Comparison of ENCODE assay signal across 8 cellular contexts in genomic region chr3:112629425-112629824, GRCh38. TPM values are rescaled to one million over a fixed set of nuclear protein-coding genes. Genes with fewer than 3 reads are reported as not detected.
DNase-seq lines count a peak whose midpoint lies in the region; ATAC-seq, FAIRE-seq and TF ChIP-seq lines count a peak whose summit lies in the region.

No MANE protein-coding gene starts in this region.

- H3K4me3 Mint-ChIP-seq in Caco-2 (ENCODE audit: unreplicated experiment): no peak overlapping the region

- H3K27ac ChIP-seq in endothelial cell of umbilical vein (ENCODE audit: insufficient read depth, low read depth, low read length) (peak overlapping the region; percentile 50), coronary artery (peak overlapping the region in 1 of 2 donors; percentile 45)

- H3K36me3 Mint-ChIP-seq in Caco-2 (ENCODE audit: insufficient read depth, unreplicated experiment): no peaks in the 10 kb centered on the region

- no peaks in the 10 kb centered on the region for H3K27me3 Mint-ChIP-seq in Caco-2 (ENCODE audit: insufficient read depth, unreplicated experiment)

- no peak for TF ChIP-seq CTCF in endothelial cell of umbilical vein (IDR thresholded peaks at IDR 0.05; ENCODE audit: extremely low read depth in 1 of 2, insufficient read depth in 1 of 2, low read depth in 1 of 2, low read length in 2 of 2)
- no peak for TF ChIP-seq CTCF in Caco-2 (IDR thresholded peaks at IDR 0.05; ENCODE audit: insufficient read depth in 1 of 2, low read depth in 1 of 2, low read length in 1 of 2, severe bottlenecking in 1 of 2, unreplicated experiment in 1 of 2)
- TF ChIP-seq CTCF in coronary artery (IDR thresholded peaks at IDR 0.05): no peak

- dilution Hi-C loops in endothelial cell of umbilical vein (cut with MboI; ENCODE audit: extremely low pct_ligation_motif_present, low sequenced_read_pairs): no loop called here

- peak; percentile 56 for ATAC-seq in GM18867 (IDR thresholded peaks at IDR 0.05; ENCODE audit: unreplicated experiment)
- ATAC-seq in HG03095 (IDR thresholded peaks at IDR 0.05; ENCODE audit: unreplicated experiment): no peak

- no peaks in the 10 kb centered on the region for H3K79me2 ChIP-seq in endothelial cell of umbilical vein (ENCODE audit: control insufficient read depth, insufficient read depth, low read length)

- no peaks in the 10 kb centered on the region for H3K9me1 ChIP-seq in endothelial cell of umbilical vein (replicated peaks; ENCODE audit: control insufficient read depth, extremely low read depth, insufficient read depth, low read length)

- H2AFZ ChIP-seq in endothelial cell of umbilical vein (ENCODE audit: low read depth, low read length): no peak overlapping the region

- H3K27me3 ChIP-seq in endothelial cell of umbilical vein (ENCODE audit: control insufficient read depth in 2 of 2, insufficient read depth in 2 of 2, low read length in 2 of 2) (no peaks in the 10 kb centered on the region), Caco-2 (replicated peaks; ENCODE audit: control insufficient read depth, insufficient read depth, low read length) (no peaks in the 10 kb centered on the region)

- POLR2A ChIA-PET in endothelial cell of umbilical vein (lab: Charles Lee): interaction anchor here (0.6 to 2.3 kb wide), 3 partner anchors 10 to 28 kb away, joined by 3 to 11 read pairs (median 3); no protein-coding TSS in a partner anchor
- POLR2A ChIA-PET in Caco-2 (lab: Charles Lee): no interaction called here

- H3K4me1 ChIP-seq in endothelial cell of umbilical vein (ENCODE audit: control insufficient read depth, extremely low read depth, insufficient read depth, low read length): peaks cover 46% of the 10 kb centered on the region
- peaks cover 32% of the 10 kb centered on the region for H3K4me1 ChIP-seq in Caco-2

- BruUV-seq in endothelial cell of umbilical vein (replicated peaks; lab: Mats Ljungman, UMichigan) (no TSS peak), Caco-2 (replicated peaks; lab: Mats Ljungman, UMichigan) (no TSS peak)

- no peak overlapping the region for H3K9ac ChIP-seq in endothelial cell of umbilical vein (replicated peaks; ENCODE audit: extremely low read depth, insufficient read depth, low read length)

- no peak overlapping the region for H3K4me3 ChIP-seq in endothelial cell of umbilical vein (replicated peaks in 1 of 3; ENCODE audit: insufficient read depth in 1 of 3, low read depth in 1 of 3, low read length in 3 of 3)
- H3K4me3 ChIP-seq in Caco-2 (ENCODE audit: low read depth, low read length): no peak overlapping the region
- no peak overlapping the region for H3K4me3 ChIP-seq in coronary artery

- H3K9me3 Mint-ChIP-seq in Caco-2 (ENCODE audit: unreplicated experiment): no peaks in the 10 kb centered on the region

- H4K20me1 ChIP-seq in endothelial cell of umbilical vein (replicated peaks; ENCODE audit: control insufficient read depth, extremely low read depth, insufficient read depth, low read length): no peaks in the 10 kb centered on the region

- peak; percentile 87 for FAIRE-seq in endothelial cell of umbilical vein (lab: Jason Lieb, UNC)

- CTCF ChIA-PET in endothelial cell of umbilical vein (lab: Charles Lee) (interaction anchor here (0.8 to 2.6 kb wide), 4 partner anchors 8 to 47 kb away, joined by 3 to 11 read pairs (median 6); no protein-coding TSS in a partner anchor), Caco-2 (lab: Charles Lee) (no interaction called here)

- H3K4me2 ChIP-seq in endothelial cell of umbilical vein (ENCODE audit: insufficient read depth, low read length): peak overlapping the region; percentile 31

- H3K9me3 ChIP-seq in endothelial cell of umbilical vein (replicated peaks; ENCODE audit: control insufficient read depth, insufficient read depth, low read length): no peaks in the 10 kb centered on the region
- no peaks in the 10 kb centered on the region for H3K9me3 ChIP-seq in Caco-2

- TF ChIP-seq POLR2A in endothelial cell of umbilical vein (IDR thresholded peaks at IDR 0.05; ENCODE audit: low read depth, low read length): no peak

- no peaks in the 10 kb centered on the region for H3K36me3 ChIP-seq in endothelial cell of umbilical vein (ENCODE audit: control insufficient read depth in 2 of 2, extremely low read depth in 1 of 2, insufficient read depth in 2 of 2, low read length in 2 of 2)
- no peaks in the 10 kb centered on the region for H3K36me3 ChIP-seq in Caco-2 (ENCODE audit: control insufficient read depth, insufficient read depth, low read length)

- DNase-seq in NCI-H524 treated with DMSO at 0.1 percent for 48 hours (lab: John Stamatoyannopoulos, UW): peak; percentile 40
- peak; percentile 76 for DNase-seq in endothelial cell of umbilical vein (ENCODE audit: low read depth, low spot score)
- DNase-seq in pons (ENCODE audit: low spot score): peak; percentile 45
- no peak for DNase-seq in NCI-H748 (lab: John Stamatoyannopoulos, UW; ENCODE audit: unreplicated experiment)
- DNase-seq in Caco-2: no peak
- no peak for DNase-seq in coronary artery (ENCODE audit: low spot score)

- no peak overlapping the region for H3K27ac Mint-ChIP-seq in Caco-2 (ENCODE audit: unreplicated experiment)

- H3K4me1 Mint-ChIP-seq in Caco-2 (ENCODE audit: low read depth, unreplicated experiment): peaks cover 19% of the 10 kb centered on the region

- intact Hi-C loops in endothelial cell of umbilical vein (cut with micrococcal nuclease): loop anchor here (1.0 kb wide), 1 partner anchor 11 kb away; no protein-coding TSS in a partner anchor
- intact Hi-C loops in Caco-2 (cut with micrococcal nuclease; ENCODE audit: unreplicated experiment): loop anchor here (5.0 kb wide), 1 partner anchor 47 kb away; no protein-coding TSS in a partner anchor

TF ChIP-seq in endothelial cell of umbilical vein, 7 proteins besides CTCF, POLR2A, EP300 and RAD21:
- TF ChIP-seq EZH2 (IDR thresholded peaks at IDR 0.05; ENCODE audit: borderline replicate concordance, low read depth, low read length, severe bottlenecking): no peak
- no peak for TF ChIP-seq MYC (IDR thresholded peaks at IDR 0.05; ENCODE audit: low read depth, low read length)
- peak; percentile 90 for TF ChIP-seq FOS (IDR thresholded peaks at IDR 0.05; ENCODE audit: borderline replicate concordance, insufficient read depth, low read length)
- peak; percentile 68 for TF ChIP-seq JUN (IDR thresholded peaks at IDR 0.05; ENCODE audit: borderline replicate concordance, insufficient read depth, insufficient read length, low read depth)
- TF ChIP-seq MAX (IDR thresholded peaks at IDR 0.05; ENCODE audit: insufficient read depth, insufficient read length): no peak
- TF ChIP-seq POLR2AphosphoS5 (IDR thresholded peaks at IDR 0.05; ENCODE audit: insufficient read depth, low read depth, low read length): no peak
- no peak for TF ChIP-seq GATA2 (IDR thresholded peaks at IDR 0.05; ENCODE audit: insufficient read depth, insufficient read length, low read depth, low read length)
TF ChIP-seq in endothelial cell of umbilical vein: peak in this region for 2.

RNA-seq across cellular contexts. Expression of gene CCDC80, which starts 11.5 kb away (rescaled TPM):
- total RNA-seq in endothelial cell of umbilical vein: 59.3 and 77.2 TPM in 2 replicates
- 18.5 and 28.4 TPM in 2 replicates for polyA plus RNA-seq in endothelial cell of umbilical vein
- 30.5 and 33.6 TPM in 2 replicates for polyA plus RNA-seq in endothelial cell of umbilical vein (2011; cell fraction: cytosol; rRNA removed)
- 26.1 and 32.0 TPM in 2 replicates for polyA plus RNA-seq in endothelial cell of umbilical vein (2011; cell fraction: nucleus; rRNA removed)
- polyA plus RNA-seq in endothelial cell of umbilical vein (2012): 60.7 and 70.8 TPM in 2 replicates
- polyA minus RNA-seq in endothelial cell of umbilical vein: 41.9 and 60.5 TPM in 2 replicates
- not detected for polyA minus RNA-seq in endothelial cell of umbilical vein (2011; cell fraction: cytosol; rRNA and poly(A)+ RNA removed)
- 15.3 and 24.0 TPM in 2 replicates for polyA minus RNA-seq in endothelial cell of umbilical vein (2011; cell fraction: nucleus; rRNA and poly(A)+ RNA removed)
- 19.4 and 26.2 TPM in 2 replicates for total RNA-seq in Caco-2 (2022)

Comparison
In these comparisons a context has a peak if more than half of its experiments do, and no peak if none do; other contexts are left out.
1. DNase-seq: peak in NCI-H524 treated with DMSO at 0.1 percent for 48 hours (single experiment), endothelial cell of umbilical vein (single experiment) and pons (single experiment); none in NCI-H748 (single experiment), Caco-2 (0 of 2) and coronary artery (single experiment).